ENCODE assay signal across 18 cellular contexts in genomic region chr1:57839488-57839887, GRCh38.
"Had no signal": no experiment of that assay in that cellular context is flagged by ENCODE, and none has a peak within 500 bp of the region (broad histone marks: within the 10 kb centered on the region; RNA-seq: fewer than 3 reads in every experiment).

No MANE protein-coding gene starts in this region.

- H3K4me1 ChIP-seq: body of pancreas, esophagus muscularis mucosa, left ventricle myocardium inferior, neural progenitor cell, sigmoid colon, spleen, testis, upper lobe of left lung had no signal

- H3K9me3 ChIP-seq: testis had no signal

- H3K4me1 Mint-ChIP-seq: activated CD4-positive, alpha-beta T cell treated with anti-CD3 and anti-CD28 coated beads, Interleukin-2, amount 10 ng/mL, durations not matched to agents 7 days and 5 days; naive B cell; neural progenitor cell; stimulated activated naive CD8-positive, alpha-beta T cell treated with anti-CD3 and anti-CD28 coated beads, Interleukin-15, amount 100 ng/mL, for 72 hours had no signal

- H3K4me3 Mint-ChIP-seq: activated CD4-positive, alpha-beta T cell treated with anti-CD3 and anti-CD28 coated beads, Interleukin-2, amount 10 ng/mL, durations not matched to agents 7 days and 5 days; activated naive CD8-positive, alpha-beta T cell; neural progenitor cell; stimulated activated naive CD8-positive, alpha-beta T cell treated with anti-CD3 and anti-CD28 coated beads, Interleukin-15, amount 100 ng/mL, for 72 hours had no signal

- ATAC-seq: body of pancreas; stimulated activated naive CD8-positive, alpha-beta T cell treated with anti-CD3 and anti-CD28 coated beads, Interleukin-15, amount 100 ng/mL, for 72 hours had no signal

- DNase-seq: activated CD4-positive, alpha-beta T cell treated with anti-CD3 and anti-CD28 coated beads, Interleukin-2, amount 10 ng/mL, durations not matched to agents 7 days and 5 days; activated CD4-positive, CD25-positive, alpha-beta regulatory T cell; activated gamma-delta T cell treated with Interleukin-2 at 50 U/mL for 16 hours; amniotic stem cell; central memory CD4-positive, alpha-beta T cell; left ventricle myocardium inferior; naive B cell; sigmoid colon; spleen; stimulated activated naive CD8-positive, alpha-beta T cell treated with anti-CD3 and anti-CD28 coated beads, Interleukin-15, amount 100 ng/mL, for 72 hours; testis; upper lobe of left lung had no signal

- H3K27me3 ChIP-seq: body of pancreas, esophagus muscularis mucosa, hepatocyte, neural progenitor cell, sigmoid colon, spleen, testis, upper lobe of left lung had no signal

- H3K4me3 ChIP-seq: body of pancreas, coronary artery, esophagus muscularis mucosa, hepatocyte, left ventricle myocardium inferior, neural progenitor cell, sigmoid colon, spleen, testis, upper lobe of left lung had no signal

- H3K36me3 ChIP-seq: esophagus muscularis mucosa, left ventricle myocardium inferior, neural progenitor cell, sigmoid colon, spleen, upper lobe of left lung had no signal

- H3K27ac ChIP-seq: body of pancreas, coronary artery, esophagus muscularis mucosa, hepatocyte, left ventricle myocardium inferior, neural progenitor cell, sigmoid colon, spleen, testis, upper lobe of left lung had no signal

- H3K27ac Mint-ChIP-seq: activated CD4-positive, alpha-beta T cell treated with anti-CD3 and anti-CD28 coated beads, Interleukin-2, amount 10 ng/mL, durations not matched to agents 7 days and 5 days; activated naive CD8-positive, alpha-beta T cell; naive B cell; neural progenitor cell; stimulated activated naive CD8-positive, alpha-beta T cell treated with anti-CD3 and anti-CD28 coated beads, Interleukin-15, amount 100 ng/mL, for 72 hours had no signal

- H3K36me3 Mint-ChIP-seq: activated naive CD8-positive, alpha-beta T cell; naive B cell had no signal
